In genomic region chr3:123082370-123083065, GRCh38 we compare ENCODE assay signal across 11 cellular contexts. TPM values are rescaled to one million over a fixed set of nuclear protein-coding genes. Genes with fewer than 3 reads are reported as not detected.
DNase-seq lines count a peak whose midpoint lies in the region; ATAC-seq, FAIRE-seq and TF ChIP-seq lines count a peak whose summit lies in the region.
"Had no signal": no experiment of that assay in that cellular context is flagged by ENCODE, and none has a peak within 500 bp of the region (broad histone marks: within the 10 kb centered on the region; RNA-seq: fewer than 3 reads in every experiment).

No MANE protein-coding gene starts in this region.

- H2BK20ac ChIP-seq in IMR-90 (ENCODE audit: low read depth, low read length), result no peak overlapping the region

- H3K27ac ChIP-seq in IMR-90 (ENCODE audit: insufficient read depth, low read length), result no peak overlapping the region
- H3K27ac ChIP-seq: cardiac muscle cell had no signal

- CTCF ChIA-PET in IMR-90 (lab: Yijun Ruan, JAX), result no interaction called here

- POLR2A ChIA-PET in IMR-90 (lab: Charles Lee; ENCODE audit: unreplicated experiment), result no interaction called here

- H2AK9ac ChIP-seq in IMR-90 (replicated peaks; ENCODE audit: low read depth, low read length, poor library complexity), result no peak overlapping the region

- intact Hi-C loops in IMR-90 (cut with micrococcal nuclease), result no loop called here

- ATAC-seq in GM21423 (IDR thresholded peaks at IDR 0.05; ENCODE audit: unreplicated experiment) (peak; percentile 60), IMR-90 (ENCODE audit: low read depth) (no peak), GM19467 (IDR thresholded peaks at IDR 0.05; ENCODE audit: unreplicated experiment) (no peak), GM18520 (IDR thresholded peaks at IDR 0.05; ENCODE audit: unreplicated experiment) (no peak)
- ATAC-seq: PC-3 had no signal

- no peak overlapping the region for H3K14ac ChIP-seq in IMR-90 (replicated peaks; ENCODE audit: low read depth, low read length)

- no peak overlapping the region for H3K4me2 ChIP-seq in IMR-90 (ENCODE audit: low read depth, low read length)

- in situ Hi-C loops in IMR-90 (cut with MboI; ENCODE audit: low sequenced_read_pairs), result no loop called here

- DNase-seq in GM10266 (ENCODE audit: extremely low spot score) (peak; percentile 49), IMR-90 (no peak), glomerular endothelial cell (ENCODE audit: extremely low read depth, low read depth, low spot score) (peak; percentile 72), retina (no peak), H54 (ENCODE audit: insufficient read length, low spot score) (no peak)
- DNase-seq: PC-3 had no signal

- no peak overlapping the region for H3K4ac ChIP-seq in IMR-90 (ENCODE audit: low read depth, low read length)

- 80% methylated on average over 5 of the region's 10 CpGs; no CpG with 5 or more reads in 1 of the 2 experiments for WGBS in IMR-90 (ENCODE audit: extremely low coverage in 2 of 2, insufficient read length in 1 of 2), 2 experiments

- peaks cover 91% of the 10 kb centered on the region for H4K20me1 ChIP-seq in IMR-90 (ENCODE audit: insufficient read depth, low read length)

- H3K23ac ChIP-seq in IMR-90 (ENCODE audit: low read depth, low read length), result no peak overlapping the region

- peaks cover 34 to 78% of the 10 kb centered on the region in 2 experiments; a peak in 3 of 4 replicates for H3K79me1 ChIP-seq in IMR-90 (ENCODE audit: low read depth in 1 of 2, low read length in 2 of 2)

- H2AFZ ChIP-seq in IMR-90 (replicated peaks; ENCODE audit: low read length, poor library complexity), result no peak overlapping the region

- no peak overlapping the region for H3K18ac ChIP-seq in IMR-90 (ENCODE audit: low read depth, low read length)

- TF ChIP-seq CTCF in GM10266 (IDR thresholded peaks at IDR 0.05; ENCODE audit: control insufficient read depth, insufficient read depth, low read depth, missing control alignments) (no peak), IMR-90 (conservative IDR thresholded peaks at IDR 0.05; ENCODE audit: low read depth, low read length) (no peak)

- H3K27me3 ChIP-seq in IMR-90 (ENCODE audit: control insufficient read depth, insufficient read depth, low read length), result peaks cover 5% of the 10 kb centered on the region
- H3K27me3 ChIP-seq: cardiac muscle cell had no signal

- H3K56ac ChIP-seq in IMR-90 (ENCODE audit: extremely low read depth, insufficient read depth, low read length), result no peak overlapping the region

- H3K9me1 ChIP-seq in IMR-90 (ENCODE audit: insufficient read depth, low read length), result peaks cover 21% of the 10 kb centered on the region; the same call in 1 of the 2 replicates

- no peak overlapping the region for H2BK120ac ChIP-seq in IMR-90 (ENCODE audit: low read depth, low read length)

- no peak overlapping the region for H4K8ac ChIP-seq in IMR-90 (ENCODE audit: low read depth in 2 of 2, low read length in 2 of 2)

- peaks cover 37% of the 10 kb centered on the region for H3K4me1 ChIP-seq in IMR-90 (ENCODE audit: control insufficient read depth, insufficient read depth, low read length)

- dilution Hi-C loops in IMR-90 (cut with HindIII; ENCODE audit: low sequenced_read_pairs, unreplicated experiment), result no loop called here

- no peak overlapping the region for H4K91ac ChIP-seq in IMR-90 (ENCODE audit: insufficient read depth, low read depth, low read length)

- no peaks in the 10 kb centered on the region for H3K36me3 ChIP-seq in IMR-90 (ENCODE audit: control insufficient read depth, insufficient read depth, low read length)
- H3K36me3 ChIP-seq: cardiac muscle cell had no signal

- no peak overlapping the region for H2BK5ac ChIP-seq in IMR-90 (ENCODE audit: low read depth, low read length, poor library complexity, severe bottlenecking)

- 0 out of 2 replicates have a peak overlapping the region, but pooled peaks have one; percentile 30 for H2AK5ac ChIP-seq in IMR-90 (ENCODE audit: low read depth, low read length)

- no peak overlapping the region for H4K5ac ChIP-seq in IMR-90 (ENCODE audit: low read depth, low read length)

- H3K9me3 ChIP-seq in IMR-90 (ENCODE audit: control insufficient read depth, insufficient read depth, low read length), result no peaks in the 10 kb centered on the region

- no peak overlapping the region for H2BK15ac ChIP-seq in IMR-90 (ENCODE audit: low read depth, low read length)

- no TSS peak for BruUV-seq in IMR-90 (replicated peaks; lab: Mats Ljungman, UMichigan)

- TF ChIP-seq RAD21 in IMR-90 (IDR thresholded peaks at IDR 0.05; ENCODE audit: low read length), result no peak

- no peak overlapping the region for H3K9ac ChIP-seq in IMR-90 (ENCODE audit: low read depth, low read length)

- no peak overlapping the region for H3K4me3 ChIP-seq in IMR-90 (ENCODE audit: insufficient read depth, low read depth, low read length)
- H3K4me3 ChIP-seq: cardiac muscle cell had no signal

- FAIRE-seq in H54 (lab: Jason Lieb, UNC), result no peak

- TF ChIP-seq POLR2A in IMR-90 (IDR thresholded peaks at IDR 0.05; ENCODE audit: low read depth, low read length), result no peak
- TF ChIP-seq POLR2A in H54 (IDR thresholded peaks at IDR 0.05; ENCODE audit: low read depth, low read length), result no peak

TF ChIP-seq in IMR-90, 13 proteins besides CTCF, POLR2A, EP300 and RAD21:
- TF ChIP-seq NFE2L2 (IDR thresholded peaks at IDR 0.05; ENCODE audit: low read depth, low read length), result no peak
- TF ChIP-seq BHLHE40 (IDR thresholded peaks at IDR 0.05; ENCODE audit: low read depth, low read length), result no peak
- TF ChIP-seq RCOR1 (IDR thresholded peaks at IDR 0.05; ENCODE audit: insufficient replicate concordance, low read length), result no peak
- TF ChIP-seq FOS (IDR thresholded peaks at IDR 0.05; ENCODE audit: low read depth, low read length), result no peak
- TF ChIP-seq SMC3 (IDR thresholded peaks at IDR 0.05; ENCODE audit: low read depth, low read length), result no peak
- TF ChIP-seq, protein P1, sequence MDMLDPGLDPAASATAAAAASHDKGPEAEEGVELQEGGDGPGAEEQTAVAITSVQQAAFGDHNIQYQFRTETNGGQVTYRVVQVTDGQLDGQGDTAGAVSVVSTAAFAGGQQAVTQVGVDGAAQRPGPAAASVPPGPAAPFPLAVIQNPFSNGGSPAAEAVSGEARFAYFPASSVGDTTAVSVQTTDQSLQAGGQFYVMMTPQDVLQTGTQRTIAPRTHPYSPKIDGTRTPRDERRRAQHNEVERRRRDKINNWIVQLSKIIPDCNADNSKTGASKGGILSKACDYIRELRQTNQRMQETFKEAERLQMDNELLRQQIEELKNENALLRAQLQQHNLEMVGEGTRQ (IDR thresholded peaks at IDR 0.05; ENCODE audit: low read depth, low read length), result no peak
- TF ChIP-seq CHD1 (IDR thresholded peaks at IDR 0.05; ENCODE audit: low read depth, low read length), result no peak
- no peak for TF ChIP-seq RFX5 (IDR thresholded peaks at IDR 0.05; ENCODE audit: low read depth, low read length)
- TF ChIP-seq MAFK (IDR thresholded peaks at IDR 0.05; ENCODE audit: low read depth, low read length), result no peak
- no peak for TF ChIP-seq MAZ (IDR thresholded peaks at IDR 0.05; ENCODE audit: borderline replicate concordance, low read depth, low read length)
- TF ChIP-seq MXI1 (IDR thresholded peaks at IDR 0.05; ENCODE audit: borderline replicate concordance, low read depth, low read length), result no peak

RNA-seq across cellular contexts. Expression of gene PDIA5, which starts 15.7 kb away (rescaled TPM):
- total RNA-seq in IMR-90 (2012; rRNA removed), result 19.4 and 21.4 TPM in 2 replicates
- polyA plus RNA-seq in IMR-90 (2012; rRNA removed), result 37.7 and 42.0 TPM in 2 replicates
- polyA plus RNA-seq in IMR-90 (2012; cell fraction: cytosol; rRNA removed), result 30.5 and 45.0 TPM in 2 replicates
- polyA plus RNA-seq in IMR-90 (2012; cell fraction: nucleus; rRNA removed; ENCODE audit: low replicate concordance), result 22.6 and 46.8 TPM in 2 replicates
- 119 and 131 TPM in 2 replicates for total RNA-seq in glomerular endothelial cell

RNA-seq across cellular contexts. Expression of gene SEMA5B, which starts 55.0 kb away (rescaled TPM):
- total RNA-seq in IMR-90 (2012; rRNA removed), result not detected in 2 replicates
- polyA plus RNA-seq in IMR-90 (2012; rRNA removed), result not detected in 2 replicates
- polyA plus RNA-seq in IMR-90 (2012; cell fraction: cytosol; rRNA removed), result not detected in 2 replicates
- polyA plus RNA-seq in IMR-90 (2012; cell fraction: nucleus; rRNA removed; ENCODE audit: low replicate concordance), result not detected in 2 replicates
- total RNA-seq in glomerular endothelial cell, result not detected in 2 replicates
- total RNA-seq: activated CD8-positive, alpha-beta memory T cell treated with anti-CD3 and anti-CD28 coated beads for 36 hours had no signal

Comparison
In these comparisons a context has a peak if more than half of its experiments do, and no peak if none do; other contexts are left out.
1. DNase-seq: peak in GM10266 (single experiment) and glomerular endothelial cell (single experiment); none in IMR-90 (single experiment), retina (single experiment) and H54 (single experiment).